ENCODE assay signal across 8 cellular contexts in the genomic region with DNA sequence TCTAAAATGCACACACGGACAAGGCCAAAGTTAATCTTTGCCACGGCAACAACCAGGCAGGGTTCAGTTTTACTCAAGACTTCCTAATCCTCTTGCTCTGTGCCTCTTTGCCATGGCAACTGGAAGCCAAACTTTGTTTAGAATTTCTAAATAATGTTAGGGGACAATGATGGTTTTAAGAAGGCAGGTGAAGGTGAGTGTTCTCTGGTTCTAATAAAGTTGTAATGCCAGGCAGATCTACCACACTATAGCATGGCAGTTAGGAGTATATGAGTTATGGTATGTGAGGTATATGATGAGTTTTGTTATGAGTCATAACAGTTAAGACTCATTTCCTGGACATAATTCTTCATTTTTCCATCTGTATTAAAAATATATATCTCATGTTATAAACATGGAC. TPM values are rescaled to one million over a fixed set of nuclear protein-coding genes. Genes with fewer than 3 reads are reported as not detected.
DNase-seq lines count a peak whose midpoint lies in the region; ATAC-seq, FAIRE-seq and TF ChIP-seq lines count a peak whose summit lies in the region.

No MANE protein-coding gene starts in this region.

- no peak overlapping the region for H3K4me3 ChIP-seq in epithelial cell of esophagus (ENCODE audit: low read length)
- no peak overlapping the region for H3K4me3 ChIP-seq in lower leg skin (ENCODE audit: low read depth, poor library complexity, severe bottlenecking)

- ATAC-seq in GM18517 (IDR thresholded peaks at IDR 0.05; ENCODE audit: unreplicated experiment): peak; percentile 54

- intact Hi-C loops in lower leg skin (cut with DNase I; ENCODE audit: low total_unique reads): no loop called here

- TF ChIP-seq POLR2A in H54 (IDR thresholded peaks at IDR 0.05; ENCODE audit: low read depth, low read length): no peak
- TF ChIP-seq POLR2A in lower leg skin (IDR thresholded peaks at IDR 0.05): no peak

- TF ChIP-seq CTCF in epithelial cell of esophagus (IDR thresholded peaks at IDR 0.05; ENCODE audit: insufficient read depth, low read depth, low read length, missing control alignments): no peak
- no peak for TF ChIP-seq CTCF in lower leg skin (IDR thresholded peaks at IDR 0.05)

- 70 to 75% methylated on average over 2 of the region's 2 CpGs for WGBS in lower leg skin, 2 donors

- DNase-seq in H54 (ENCODE audit: insufficient read length, low spot score) (no peak), NOMO-1 (lab: John Stamatoyannopoulos, UW; ENCODE audit: unreplicated experiment in 2 of 2) (peak; percentile 56 to 70), epithelial cell of esophagus (ENCODE audit: low read depth) (peak; percentile 59), lower leg skin (ENCODE audit: low spot score in 2 of 2) (no peak), GDM1 (lab: John Stamatoyannopoulos, UW) (no peak), COLO668 (lab: John Stamatoyannopoulos, UW; ENCODE audit: unreplicated experiment) (no peak), COLO829 (ENCODE audit: low spot score) (no peak)

- FAIRE-seq in H54 (lab: Jason Lieb, UNC): peak; percentile 72

RNA-seq across cellular contexts. Expression of a gene that starts 2.7 kb away (rescaled TPM):
- 1 to 10 TPM; 4.0 to 8.3 (median 4.7) TPM for total RNA-seq in lower leg skin

Comparison
In these comparisons a context has a peak if more than half of its experiments do, and no peak if none do; other contexts are left out.
1. DNase-seq: peak in NOMO-1 (2 of 2) and epithelial cell of esophagus (single experiment); none in H54 (single experiment), lower leg skin (0 of 2), GDM1 (single experiment), COLO668 (single experiment) and COLO829 (single experiment).